Comparison of ENCODE assay signal across 1 cellular context in genomic region chr16:85462405-85463227, GRCh38.
TF ChIP-seq lines count a peak whose summit lies in the region.

No MANE protein-coding gene starts in this region.

TF ChIP-seq in GM23338, 12 proteins besides CTCF, POLR2A, EP300 and RAD21 (continued from another document):
- TF ChIP-seq ZNF462 (CRISPR knock-in tag; IDR thresholded peaks at IDR 0.05) (no peak), CREB1 (CRISPR knock-in tag; IDR thresholded peaks at IDR 0.05; ENCODE audit: low read depth) (no peak), NANOG (IDR thresholded peaks at IDR 0.05; ENCODE audit: borderline replicate concordance) (no peak), STAT1 (IDR thresholded peaks at IDR 0.05; ENCODE audit: unreplicated experiment) (no peak), ZNF114 (CRISPR knock-in tag; IDR thresholded peaks at IDR 0.05) (no peak)
